Comparison of ENCODE assay signal across 15 cellular contexts in the genomic region with DNA sequence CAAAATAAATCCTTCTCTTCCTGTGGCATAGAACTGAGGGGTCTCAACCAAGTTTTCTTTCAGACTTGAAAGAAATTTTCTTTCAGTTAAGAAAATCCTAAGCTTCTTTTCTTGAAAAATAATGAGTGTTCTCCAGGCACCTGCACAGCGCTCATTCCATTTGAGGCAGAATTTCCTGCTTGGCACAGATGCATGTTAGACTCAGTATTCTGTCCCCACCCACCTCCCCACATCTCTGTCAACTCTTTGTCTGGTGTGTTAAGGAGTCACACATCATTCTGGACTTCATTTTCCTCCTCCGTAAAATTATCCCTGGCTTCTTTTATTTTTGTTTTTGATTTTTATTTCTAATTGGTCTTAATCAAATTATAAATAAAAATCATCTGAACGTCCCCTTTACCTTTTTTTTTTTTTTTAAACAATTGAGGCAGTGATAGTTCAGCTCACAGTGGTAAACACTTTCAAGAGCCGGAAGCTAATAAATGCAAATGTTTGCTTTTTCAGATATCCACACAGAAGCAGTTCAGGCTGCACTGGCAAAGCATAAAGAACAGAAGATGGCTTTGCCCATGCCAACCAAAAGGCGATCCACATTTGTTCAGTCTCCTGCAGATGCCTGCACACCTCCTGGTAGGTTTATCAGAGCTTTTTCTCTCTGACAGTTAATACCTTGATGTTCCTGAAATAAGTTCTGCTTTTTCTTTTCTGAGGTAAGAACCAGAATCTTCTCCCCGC.
DNase-seq lines count a peak whose midpoint lies in the region; ATAC-seq and TF ChIP-seq lines count a peak whose summit lies in the region.
"Had no signal": no experiment of that assay in that cellular context is flagged by ENCODE, and none has a peak within 500 bp of the region (broad histone marks: within the 10 kb centered on the region; RNA-seq: fewer than 3 reads in every experiment).

No MANE protein-coding gene starts in this region.

- no peak for ATAC-seq in HG03045 (IDR thresholded peaks at IDR 0.05; ENCODE audit: unreplicated experiment)
- ATAC-seq: stimulated activated effector memory CD8-positive, alpha-beta T cell treated with anti-CD3 and anti-CD28 coated beads, Interleukin-12 subunit alpha, Interleukin-12 subunit beta, amount 100 ng/mL, for 72 hours had no signal

- no peaks in the 10 kb centered on the region for H3K4me1 ChIP-seq in BE2C
- H3K4me1 ChIP-seq: Peyer's patch had no signal

- no peak for TF ChIP-seq CTCF in LNCaP clone FGC (IDR thresholded peaks at IDR 0.05; ENCODE audit: control insufficient read depth, extremely low read depth, insufficient read depth)
- no peak for TF ChIP-seq CTCF in BE2C (IDR thresholded peaks at IDR 0.05; ENCODE audit: low read depth, low read length)

- no peaks in the 10 kb centered on the region for H3K9me3 ChIP-seq in BE2C
- H3K9me3 ChIP-seq: Peyer's patch had no signal

- H3K4me3 ChIP-seq in LNCaP clone FGC (ENCODE audit: low read depth, low read length) (peak overlapping the region; percentile 18; the same call in 1 of the 2 replicates), BE2C (ENCODE audit: low read depth, low read length) (no peak overlapping the region)
- H3K4me3 ChIP-seq: Peyer's patch had no signal

- no peaks in the 10 kb centered on the region; the same call in 1 of the 2 replicates for H3K36me3 ChIP-seq in BE2C

- DNase-seq in Ammon's horn (ENCODE audit: low spot score) (peak; percentile 55), LNCaP clone FGC (ENCODE audit: low read depth) (peak; percentile 56), mucosa of gallbladder (ENCODE audit: low spot score) (peak; percentile 20), BE2C (no peak), HuH-7 (ENCODE audit: low spot score) (no peak)
- no peak for DNase-seq in stimulated activated CD8-positive, alpha-beta memory T cell treated with anti-CD3 and anti-CD28 coated beads, Interleukin-4, amount 100 ng/mL, for 48 hours
- DNase-seq: activated naive CD4-positive, alpha-beta T cell; DMS 273 treated with DMSO at 0.1 percent for 48 hours; foreskin melanocyte; NCI-H446; Peyer's patch; SW 1271 had no signal

- peak overlapping the region; percentile 10 for H3K27ac ChIP-seq in angular gyrus (ENCODE audit: low read depth, low read length)
- H3K27ac ChIP-seq: Peyer's patch had no signal

- H3K27me3 ChIP-seq in BE2C = no peaks in the 10 kb centered on the region
- H3K27me3 ChIP-seq: Peyer's patch had no signal

Comparison
In these comparisons a context has a peak if more than half of its experiments do, and no peak if none do; other contexts are left out.
1. DNase-seq: peak in Ammon's horn (single experiment), LNCaP clone FGC (single experiment) and mucosa of gallbladder (single experiment); none in BE2C (single experiment), HuH-7 (single experiment) and stimulated activated CD8-positive, alpha-beta memory T cell treated with anti-CD3 and anti-CD28 coated beads, Interleukin-4, amount 100 ng/mL, for 48 hours (single experiment).